8 cellular contexts compared by ENCODE assay signal in genomic region chr6:135180458-135181332, GRCh38.
DNase-seq lines count a peak whose midpoint lies in the region; ATAC-seq and TF ChIP-seq lines count a peak whose summit lies in the region.

Gene MYB, plus strand, starts transcription at chr6:135181308. Its CDS starts 206 bp downstream, at chr6:135181514.

- H3K4me3 Mint-ChIP-seq in T-helper 2 cell treated with Interferon-gamma antibody and Interleukin-4, amounts not matched to agents 5 μg/mL and 100 μg/mL, for 36 hours: peak within 1 kb of the TSS; percentile 94

- H3K9me3 ChIP-seq in iPS-20b (ENCODE audit: insufficient read depth, low read depth, low read length): peaks cover 3% of the 10 kb centered on the region; the same call in 1 of the 2 replicates

- no peaks in the 10 kb centered on the region for H3K36me3 ChIP-seq in iPS-20b (ENCODE audit: insufficient read depth, low read depth, low read length)

- peak within 1 kb of the TSS; percentile 97 for H3K27ac Mint-ChIP-seq in T-helper 2 cell treated with Interferon-gamma antibody and Interleukin-4, amounts not matched to agents 5 μg/mL and 100 μg/mL, for 36 hours

- in situ Hi-C loops in astrocyte of the cerebellum (cut with HindIII; ENCODE audit: low sequenced_read_pairs): no loop called here

- TF ChIP-seq CTCF in astrocyte of the cerebellum (IDR thresholded peaks at IDR 0.05; ENCODE audit: low read depth, low read length, missing control alignments): no peak

- H3K4me1 ChIP-seq in iPS-20b (ENCODE audit: insufficient read depth, low read length): peaks cover 8% of the 10 kb centered on the region; the same call in 1 of the 2 replicates

- DNase-seq in 8988T (peak; percentile 84), NCI-H2081 treated with DMSO at 0.1 percent for 48 hours (lab: John Stamatoyannopoulos, UW) (peak; percentile 25), astrocyte of the cerebellum (ENCODE audit: low read depth) (no peak)
- DNase-seq in T-helper 2 cell treated with Interferon-gamma antibody and Interleukin-4, amounts not matched to agents 5 μg/mL and 100 μg/mL, for 36 hours (ENCODE audit: low spot score): peak; percentile 85
- peak; percentile 60 to 74 (median 65) for DNase-seq in stimulated activated CD4-positive, alpha-beta T cell treated with anti-CD3 and anti-CD28 coated beads, Interleukin-12 subunit alpha, Interleukin-12 subunit beta, amount 100 ng/mL, for 48 hours (ENCODE audit: low read depth in 2 of 3, low spot score in 1 of 3)

- H3K27me3 ChIP-seq in iPS-20b (ENCODE audit: insufficient read depth, low read length): peaks cover 60% of the 10 kb centered on the region

- H3K9ac ChIP-seq in iPS-20b (ENCODE audit: low read depth, low read length): peak within 1 kb of the TSS; percentile 84; the same call in 1 of the 2 replicates

- ATAC-seq in GM18520 (IDR thresholded peaks at IDR 0.05; ENCODE audit: unreplicated experiment): peak; percentile 27
- ATAC-seq in HG03045 (IDR thresholded peaks at IDR 0.05; ENCODE audit: unreplicated experiment): peak; percentile 42

- peak within 1 kb of the TSS; percentile 55 for H3K4me3 ChIP-seq in astrocyte of the cerebellum (ENCODE audit: low read depth, low read length)
- H3K4me3 ChIP-seq in iPS-20b (ENCODE audit: low read length): peak within 1 kb of the TSS; percentile 77

- peaks cover 48% of the 10 kb centered on the region for H3K4me1 Mint-ChIP-seq in T-helper 2 cell treated with Interferon-gamma antibody and Interleukin-4, amounts not matched to agents 5 μg/mL and 100 μg/mL, for 36 hours (ENCODE audit: low read depth)

- peaks cover 17% of the 10 kb centered on the region for H3K36me3 Mint-ChIP-seq in T-helper 2 cell treated with Interferon-gamma antibody and Interleukin-4, amounts not matched to agents 5 μg/mL and 100 μg/mL, for 36 hours (ENCODE audit: low read depth)

- H3K27me3 Mint-ChIP-seq in T-helper 2 cell treated with Interferon-gamma antibody and Interleukin-4, amounts not matched to agents 5 μg/mL and 100 μg/mL, for 36 hours (ENCODE audit: low read depth): no peaks in the 10 kb centered on the region

- no peak within 1 kb of the TSS for H3K27ac ChIP-seq in iPS-20b (ENCODE audit: low read length)

- no peaks in the 10 kb centered on the region for H3K9me3 Mint-ChIP-seq in T-helper 2 cell treated with Interferon-gamma antibody and Interleukin-4, amounts not matched to agents 5 μg/mL and 100 μg/mL, for 36 hours
